Comparison of ENCODE assay signal across 8 cellular contexts in genomic region chr2:3423492-3424170, GRCh38. TPM values are rescaled to one million over a fixed set of nuclear protein-coding genes. Genes with fewer than 3 reads are reported as not detected.
A peak's percentile ranks its signal among the peaks of the same experiment; 100 is the strongest.
DNase-seq lines count a peak whose midpoint lies in the region; ATAC-seq and TF ChIP-seq lines count a peak whose summit lies in the region.

No MANE protein-coding gene starts in this region.

- TF ChIP-seq CTCF in C4-2B (conservative IDR thresholded peaks at IDR 0.05) (peak; percentile 98), coronary artery (IDR thresholded peaks at IDR 0.05) (peak; percentile 99)

- no peaks in the 10 kb centered on the region for H3K27me3 Mint-ChIP-seq in activated CD4-positive, alpha-beta T cell treated with anti-CD3 and anti-CD28 coated beads, Interleukin-2, amount 10 ng/mL, durations not matched to agents 7 days and 5 days

- peaks cover 26% of the 10 kb centered on the region for H3K36me3 Mint-ChIP-seq in activated CD4-positive, alpha-beta T cell treated with anti-CD3 and anti-CD28 coated beads, Interleukin-2, amount 10 ng/mL, durations not matched to agents 7 days and 5 days (ENCODE audit: low read depth)

- POLR2A ChIA-PET in activated CD4-positive, alpha-beta T cell treated with anti-CD3 and anti-CD28 coated beads, Interleukin-2, amount 10 ng/mL, durations not matched to agents 7 days and 5 days (lab: Charles Lee) = no interaction called here

- no peaks in the 10 kb centered on the region for H3K9me3 Mint-ChIP-seq in activated CD4-positive, alpha-beta T cell treated with anti-CD3 and anti-CD28 coated beads, Interleukin-2, amount 10 ng/mL, durations not matched to agents 7 days and 5 days

- H3K27ac ChIP-seq in C4-2B = no peak overlapping the region
- no peak overlapping the region for H3K27ac ChIP-seq in coronary artery

- peak; percentile 69 for ATAC-seq in GM19438 (IDR thresholded peaks at IDR 0.05; ENCODE audit: low read depth, unreplicated experiment)
- no peak for ATAC-seq in HG03135 (IDR thresholded peaks at IDR 0.05; ENCODE audit: unreplicated experiment)

- no peak overlapping the region for H3K27ac Mint-ChIP-seq in activated CD4-positive, alpha-beta T cell treated with anti-CD3 and anti-CD28 coated beads, Interleukin-2, amount 10 ng/mL, durations not matched to agents 7 days and 5 days

- H3K4me1 Mint-ChIP-seq in activated CD4-positive, alpha-beta T cell treated with anti-CD3 and anti-CD28 coated beads, Interleukin-2, amount 10 ng/mL, durations not matched to agents 7 days and 5 days = peaks cover 2% of the 10 kb centered on the region

- H3K4me3 ChIP-seq in coronary artery = no peak overlapping the region

- no peak overlapping the region for H3K4me3 Mint-ChIP-seq in activated CD4-positive, alpha-beta T cell treated with anti-CD3 and anti-CD28 coated beads, Interleukin-2, amount 10 ng/mL, durations not matched to agents 7 days and 5 days

- DNase-seq in NCI-H2196 treated with DMSO at 0.1 percent for 48 hours (lab: John Stamatoyannopoulos, UW; ENCODE audit: unreplicated experiment) (peak; percentile 11), coronary artery (ENCODE audit: low spot score) (no peak), lung microvascular endothelial cell (ENCODE audit: low read depth in 2 of 2) (peak; percentile 62 to 64)
- DNase-seq in activated CD4-positive, alpha-beta T cell treated with anti-CD3 and anti-CD28 coated beads, Interleukin-2, amount 10 ng/mL, durations not matched to agents 7 days and 5 days = peak; percentile 76
- peak; percentile 51 to 62 for DNase-seq in stimulated activated CD8-positive, alpha-beta memory T cell treated with anti-CD3 and anti-CD28 coated beads, Interleukin-4, amount 100 ng/mL, for 1 hour (ENCODE audit: low read depth in 2 of 2, low spot score in 1 of 2)

- CTCF ChIA-PET in activated CD4-positive, alpha-beta T cell treated with anti-CD3 and anti-CD28 coated beads, Interleukin-2, amount 10 ng/mL, durations not matched to agents 7 days and 5 days (lab: Charles Lee) = interaction anchor here (1.0 to 1.5 kb wide), 4 partner anchors 9 to 228 kb away, joined by 3 to 4 read pairs (median 4); no protein-coding TSS in a partner anchor

RNA-seq across cellular contexts. Expression of gene TRAPPC12, which starts 44.1 kb away (rescaled TPM):
- 10 to 100 TPM; 84.0 to 88.0 TPM for total RNA-seq in activated CD4-positive, alpha-beta T cell treated with anti-CD3 and anti-CD28 coated beads, Interleukin-2, amount 10 ng/mL, durations not matched to agents 7 days and 5 days
- total RNA-seq in lung microvascular endothelial cell = 27.5 and 49.4 TPM in 2 replicates

RNA-seq across cellular contexts. Expression of gene EIPR1, which starts 46.0 kb away (rescaled TPM):
- 10 to 100 TPM; 36.2 to 42.7 TPM for total RNA-seq in activated CD4-positive, alpha-beta T cell treated with anti-CD3 and anti-CD28 coated beads, Interleukin-2, amount 10 ng/mL, durations not matched to agents 7 days and 5 days
- total RNA-seq in lung microvascular endothelial cell = 27.2 and 30.1 TPM in 2 replicates
